ENCODE assay signal across 21 cellular contexts in genomic region chr9:103355000-103355399, GRCh38.
"Had no signal": no experiment of that assay in that cellular context is flagged by ENCODE, and none has a peak within 500 bp of the region (broad histone marks: within the 10 kb centered on the region; RNA-seq: fewer than 3 reads in every experiment).

No MANE protein-coding gene starts in this region.

- H3K4me3 Mint-ChIP-seq: IgD-negative memory B cell had no signal

- H3K4me1 ChIP-seq: SJSA1 had no signal

- DNase-seq: Kasumi-1, NCI-H1092 treated with DMSO at 0.1 percent for 48 hours, NCI-H1436, NCI-H187, NCI-H2029, NCI-H2081 treated with DMSO at 0.1 percent for 48 hours, NCI-H2171, NCI-H226, NCI-H446, NCI-H510A, NCI-H774, Right ventricle myocardium superior, RPMI8226, SIG-M5, T-helper 2 cell had no signal

- H3K4me2 ChIP-seq: KMS-11 had no signal

- ATAC-seq: K562 had no signal

- H3K9ac ChIP-seq: KMS-11 had no signal

- H3K36me3 Mint-ChIP-seq: IgD-negative memory B cell had no signal

- H3K27me3 Mint-ChIP-seq: IgD-negative memory B cell had no signal

- FAIRE-seq: K562, RCC 7860 had no signal

- H3K27me3 ChIP-seq: SJSA1 had no signal

- H3K36me3 ChIP-seq: SJSA1 had no signal

- H3K9me3 ChIP-seq: SJSA1 had no signal

- H3K27ac ChIP-seq: KMS-11, SJSA1, SK-N-MC had no signal

- H3K4me3 ChIP-seq: K562, SJSA1, SK-N-MC had no signal
